In genomic region chr4:3491681-3492405, GRCh38 we compare ENCODE assay signal across 1 cellular context.
TF ChIP-seq lines count a peak whose summit lies in the region.

No MANE protein-coding gene starts in this region.

TF ChIP-seq in SK-N-SH treated with all-trans-retinoic acid at 6 μM for 48 hours, 23 proteins besides CTCF, POLR2A, EP300 and RAD21:
- no peak for TF ChIP-seq PATZ1 (CRISPR knock-in tag; IDR thresholded peaks at IDR 0.05; ENCODE audit: borderline replicate concordance)
TF ChIP-seq in SK-N-SH treated with all-trans-retinoic acid at 6 μM for 48 hours: peak in this region for 0.
